Comparison of ENCODE assay signal across 11 cellular contexts in genomic region chr1:234968470-234968869, GRCh38.
DNase-seq lines count a peak whose midpoint lies in the region; ATAC-seq and TF ChIP-seq lines count a peak whose summit lies in the region.
"Had no signal": no experiment of that assay in that cellular context is flagged by ENCODE, and none has a peak within 500 bp of the region (broad histone marks: within the 10 kb centered on the region; RNA-seq: fewer than 3 reads in every experiment).

No MANE protein-coding gene starts in this region.

- H3K27me3 Mint-ChIP-seq in activated T-helper 2 cell treated with anti-CD3 and anti-CD28 coated beads, Interferon-gamma antibody, Interleukin-2, Interleukin-4, amounts not matched to agents 10 μg/mL and 5 μg/mL and 100 μg/mL, durations not matched to agents 14 hours and 24 hours and 36 hours (ENCODE audit: low read depth), result no peaks in the 10 kb centered on the region
- no peaks in the 10 kb centered on the region for H3K27me3 Mint-ChIP-seq in nephron (ENCODE audit: low read depth)

- peaks cover 68% of the 10 kb centered on the region for H3K4me1 Mint-ChIP-seq in activated T-helper 2 cell treated with anti-CD3 and anti-CD28 coated beads, Interferon-gamma antibody, Interleukin-2, Interleukin-4, amounts not matched to agents 10 μg/mL and 5 μg/mL and 100 μg/mL, durations not matched to agents 14 hours and 24 hours and 36 hours (ENCODE audit: low read depth)
- peaks cover 72% of the 10 kb centered on the region for H3K4me1 Mint-ChIP-seq in nephron

- no peaks in the 10 kb centered on the region for H3K27me3 ChIP-seq in right cardiac atrium (ENCODE audit: control insufficient read depth, insufficient read depth)
- no peaks in the 10 kb centered on the region for H3K27me3 ChIP-seq in left ventricle myocardium inferior (ENCODE audit: low read depth)
- H3K27me3 ChIP-seq in upper lobe of right lung, result no peaks in the 10 kb centered on the region

- H3K4me3 Mint-ChIP-seq in activated T-helper 2 cell treated with anti-CD3 and anti-CD28 coated beads, Interferon-gamma antibody, Interleukin-2, Interleukin-4, amounts not matched to agents 10 μg/mL and 5 μg/mL and 100 μg/mL, durations not matched to agents 14 hours and 24 hours and 36 hours (ENCODE audit: low read depth), result no peak overlapping the region
- H3K4me3 Mint-ChIP-seq in nephron, result peak overlapping the region in 2 of 3 experiments; percentile 36 to 67
- H3K4me3 Mint-ChIP-seq: CD8-positive, alpha-beta T cell had no signal

- no peak overlapping the region for H3K4me3 ChIP-seq in right cardiac atrium (ENCODE audit: low read length)
- H3K4me3 ChIP-seq in left ventricle myocardium inferior, result no peak overlapping the region
- no peak overlapping the region for H3K4me3 ChIP-seq in upper lobe of right lung
- H3K4me3 ChIP-seq: thoracic aorta had no signal

- ATAC-seq in right cardiac atrium (no peak), upper lobe of right lung (no peak), HG03571 (IDR thresholded peaks at IDR 0.05; ENCODE audit: unreplicated experiment) (no peak), HG03175 (IDR thresholded peaks at IDR 0.05; ENCODE audit: unreplicated experiment) (no peak)
- ATAC-seq: CD8-positive, alpha-beta T cell had no signal

- DNase-seq in right cardiac atrium, result no peak
- no peak for DNase-seq in left ventricle myocardium inferior
- no peak for DNase-seq in activated T-helper 2 cell treated with anti-CD3 and anti-CD28 coated beads, Interferon-gamma antibody, Interleukin-2, Interleukin-4, amounts not matched to agents 10 μg/mL and 5 μg/mL and 100 μg/mL, durations not matched to agents 14 hours and 24 hours and 36 hours (ENCODE audit: low spot score)
- no peak for DNase-seq in upper lobe of right lung
- DNase-seq in LoVo (ENCODE audit: low spot score), result no peak
- DNase-seq: activated T-cell treated with anti-CD3 and anti-CD28 coated beads, Interleukin-2, amount 50 U/mL, for 1 hour; CD8-positive, alpha-beta T cell had no signal

- peak overlapping the region; percentile 82 for H3K27ac Mint-ChIP-seq in activated T-helper 2 cell treated with anti-CD3 and anti-CD28 coated beads, Interferon-gamma antibody, Interleukin-2, Interleukin-4, amounts not matched to agents 10 μg/mL and 5 μg/mL and 100 μg/mL, durations not matched to agents 14 hours and 24 hours and 36 hours
- peak overlapping the region; percentile 98 to 99 (median 99) for H3K27ac Mint-ChIP-seq in nephron
- H3K27ac Mint-ChIP-seq: CD8-positive, alpha-beta T cell had no signal

- H3K9me3 ChIP-seq in right cardiac atrium (ENCODE audit: control insufficient read depth, low read length) (no peaks in the 10 kb centered on the region), left ventricle myocardium inferior (replicated peaks) (no peaks in the 10 kb centered on the region), upper lobe of right lung (no peaks in the 10 kb centered on the region)
- H3K9me3 ChIP-seq: thoracic aorta had no signal

- intact Hi-C loops in right cardiac atrium (cut with DNase I) (no loop called here), left ventricle myocardium inferior (cut with micrococcal nuclease) (loop anchor here (10.0 kb wide), 1 partner anchor 244 kb away; no protein-coding TSS in a partner anchor), upper lobe of right lung (cut with DNase I) (no loop called here)
- intact Hi-C loops in activated T-helper 2 cell treated with anti-CD3 and anti-CD28 coated beads, Interferon-gamma antibody, Interleukin-2, Interleukin-4, amounts not matched to agents 10 μg/mL and 5 μg/mL and 100 μg/mL, durations not matched to agents 14 hours and 24 hours and 36 hours (cut with micrococcal nuclease), result no loop called here

- peaks cover 30% of the 10 kb centered on the region for H3K36me3 Mint-ChIP-seq in activated T-helper 2 cell treated with anti-CD3 and anti-CD28 coated beads, Interferon-gamma antibody, Interleukin-2, Interleukin-4, amounts not matched to agents 10 μg/mL and 5 μg/mL and 100 μg/mL, durations not matched to agents 14 hours and 24 hours and 36 hours (ENCODE audit: low read depth)
- no peaks in the 10 kb centered on the region for H3K36me3 Mint-ChIP-seq in nephron (ENCODE audit: low read depth)
- H3K36me3 Mint-ChIP-seq: CD8-positive, alpha-beta T cell had no signal

- TF ChIP-seq CTCF in left ventricle myocardium inferior (IDR thresholded peaks at IDR 0.05; ENCODE audit: borderline replicate concordance), result no peak
- no peak for TF ChIP-seq CTCF in nephron (IDR thresholded peaks at IDR 0.05; ENCODE audit: unreplicated experiment in 3 of 3)
- TF ChIP-seq CTCF in upper lobe of right lung (IDR thresholded peaks at IDR 0.05), result no peak

- WGBS in right cardiac atrium, result 87% methylated on average over 4 of the region's 4 CpGs

- H3K4me1 ChIP-seq in right cardiac atrium (ENCODE audit: control insufficient read depth, insufficient read depth, low read length) (peaks cover 20% of the 10 kb centered on the region), left ventricle myocardium inferior (peaks cover 51% of the 10 kb centered on the region), upper lobe of right lung (peaks cover 51% of the 10 kb centered on the region)

- H3K27ac ChIP-seq in right cardiac atrium (ENCODE audit: low read length) (peak overlapping the region; percentile 34), left ventricle myocardium inferior (replicated peaks) (no peak overlapping the region), upper lobe of right lung (peak overlapping the region; percentile 87)

- no peaks in the 10 kb centered on the region for H3K9me3 Mint-ChIP-seq in activated T-helper 2 cell treated with anti-CD3 and anti-CD28 coated beads, Interferon-gamma antibody, Interleukin-2, Interleukin-4, amounts not matched to agents 10 μg/mL and 5 μg/mL and 100 μg/mL, durations not matched to agents 14 hours and 24 hours and 36 hours
- H3K9me3 Mint-ChIP-seq in nephron, result no peaks in the 10 kb centered on the region
- H3K9me3 Mint-ChIP-seq: CD8-positive, alpha-beta T cell had no signal

- H3K36me3 ChIP-seq in left ventricle myocardium inferior (no peaks in the 10 kb centered on the region), upper lobe of right lung (no peaks in the 10 kb centered on the region)
- H3K36me3 ChIP-seq: thoracic aorta had no signal
